ENCODE assay signal across 1 cellular context in the genomic region with DNA sequence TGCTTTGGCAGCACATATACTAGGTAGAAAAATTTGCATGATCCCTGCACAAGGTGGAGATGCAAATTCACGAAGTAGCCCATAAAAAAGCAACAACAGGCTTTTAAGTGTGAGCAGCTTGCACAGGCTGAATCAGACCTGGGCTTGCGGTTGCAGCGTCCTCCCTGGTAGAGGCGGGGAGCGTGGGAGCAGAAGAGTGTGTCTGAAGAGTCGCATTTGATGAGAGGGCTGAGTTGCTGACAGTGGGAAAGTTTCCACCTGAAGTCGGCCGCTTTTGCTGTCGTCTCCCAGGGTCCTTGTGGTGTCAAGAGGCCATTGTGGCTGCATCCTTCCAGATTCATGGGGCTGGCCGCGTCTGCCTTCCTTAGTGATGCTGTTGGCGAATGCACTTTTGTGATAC.
TF ChIP-seq lines count a peak whose summit lies in the region.

No MANE protein-coding gene starts in this region.

TF ChIP-seq in GM23338, 12 proteins besides CTCF, POLR2A, EP300 and RAD21 (continued from another document):
- TF ChIP-seq, protein P1, sequence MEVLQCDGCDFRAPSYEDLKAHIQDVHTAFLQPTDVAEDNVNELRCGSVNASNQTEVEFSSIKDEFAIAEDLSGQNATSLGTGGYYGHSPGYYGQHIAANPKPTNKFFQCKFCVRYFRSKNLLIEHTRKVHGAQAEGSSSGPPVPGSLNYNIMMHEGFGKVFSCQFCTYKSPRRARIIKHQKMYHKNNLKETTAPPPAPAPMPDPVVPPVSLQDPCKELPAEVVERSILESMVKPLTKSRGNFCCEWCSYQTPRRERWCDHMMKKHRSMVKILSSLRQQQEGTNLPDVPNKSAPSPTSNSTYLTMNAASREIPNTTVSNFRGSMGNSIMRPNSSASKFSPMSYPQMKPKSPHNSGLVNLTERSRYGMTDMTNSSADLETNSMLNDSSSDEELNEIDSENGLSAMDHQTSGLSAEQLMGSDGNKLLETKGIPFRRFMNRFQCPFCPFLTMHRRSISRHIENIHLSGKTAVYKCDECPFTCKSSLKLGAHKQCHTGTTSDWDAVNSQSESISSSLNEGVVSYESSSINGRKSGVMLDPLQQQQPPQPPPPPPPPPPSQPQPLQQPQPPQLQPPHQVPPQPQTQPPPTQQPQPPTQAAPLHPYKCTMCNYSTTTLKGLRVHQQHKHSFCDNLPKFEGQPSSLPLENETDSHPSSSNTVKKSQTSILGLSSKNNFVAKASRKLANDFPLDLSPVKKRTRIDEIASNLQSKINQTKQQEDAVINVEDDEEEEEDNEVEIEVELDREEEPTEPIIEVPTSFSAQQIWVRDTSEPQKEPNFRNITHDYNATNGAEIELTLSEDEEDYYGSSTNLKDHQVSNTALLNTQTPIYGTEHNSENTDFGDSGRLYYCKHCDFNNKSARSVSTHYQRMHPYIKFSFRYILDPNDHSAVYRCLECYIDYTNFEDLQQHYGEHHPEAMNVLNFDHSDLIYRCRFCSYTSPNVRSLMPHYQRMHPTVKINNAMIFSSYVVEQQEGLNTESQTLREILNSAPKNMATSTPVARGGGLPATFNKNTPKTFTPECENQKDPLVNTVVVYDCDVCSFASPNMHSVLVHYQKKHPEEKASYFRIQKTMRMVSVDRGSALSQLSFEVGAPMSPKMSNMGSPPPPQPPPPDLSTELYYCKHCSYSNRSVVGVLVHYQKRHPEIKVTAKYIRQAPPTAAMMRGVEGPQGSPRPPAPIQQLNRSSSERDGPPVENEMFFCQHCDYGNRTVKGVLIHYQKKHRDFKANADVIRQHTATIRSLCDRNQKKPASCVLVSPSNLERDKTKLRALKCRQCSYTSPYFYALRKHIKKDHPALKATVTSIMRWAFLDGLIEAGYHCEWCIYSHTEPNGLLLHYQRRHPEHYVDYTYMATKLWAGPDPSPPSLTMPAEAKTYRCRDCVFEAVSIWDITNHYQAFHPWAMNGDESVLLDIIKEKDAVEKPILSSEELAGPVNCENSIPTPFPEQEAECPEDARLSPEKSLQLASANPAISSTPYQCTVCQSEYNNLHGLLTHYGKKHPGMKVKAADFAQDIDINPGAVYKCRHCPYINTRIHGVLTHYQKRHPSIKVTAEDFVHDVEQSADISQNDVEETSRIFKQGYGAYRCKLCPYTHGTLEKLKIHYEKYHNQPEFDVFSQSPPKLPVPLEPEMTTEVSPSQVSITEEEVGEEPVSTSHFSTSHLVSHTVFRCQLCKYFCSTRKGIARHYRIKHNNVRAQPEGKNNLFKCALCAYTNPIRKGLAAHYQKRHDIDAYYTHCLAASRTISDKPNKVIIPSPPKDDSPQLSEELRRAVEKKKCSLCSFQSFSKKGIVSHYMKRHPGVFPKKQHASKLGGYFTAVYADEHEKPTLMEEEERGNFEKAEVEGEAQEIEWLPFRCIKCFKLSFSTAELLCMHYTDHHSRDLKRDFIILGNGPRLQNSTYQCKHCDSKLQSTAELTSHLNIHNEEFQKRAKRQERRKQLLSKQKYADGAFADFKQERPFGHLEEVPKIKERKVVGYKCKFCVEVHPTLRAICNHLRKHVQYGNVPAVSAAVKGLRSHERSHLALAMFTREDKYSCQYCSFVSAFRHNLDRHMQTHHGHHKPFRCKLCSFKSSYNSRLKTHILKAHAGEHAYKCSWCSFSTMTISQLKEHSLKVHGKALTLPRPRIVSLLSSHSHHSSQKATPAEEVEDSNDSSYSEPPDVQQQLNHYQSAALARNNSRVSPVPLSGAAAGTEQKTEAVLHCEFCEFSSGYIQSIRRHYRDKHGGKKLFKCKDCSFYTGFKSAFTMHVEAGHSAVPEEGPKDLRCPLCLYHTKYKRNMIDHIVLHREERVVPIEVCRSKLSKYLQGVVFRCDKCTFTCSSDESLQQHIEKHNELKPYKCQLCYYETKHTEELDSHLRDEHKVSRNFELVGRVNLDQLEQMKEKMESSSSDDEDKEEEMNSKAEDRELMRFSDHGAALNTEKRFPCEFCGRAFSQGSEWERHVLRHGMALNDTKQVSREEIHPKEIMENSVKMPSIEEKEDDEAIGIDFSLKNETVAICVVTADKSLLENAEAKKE (CRISPR knock-in tag; IDR thresholded peaks at IDR 0.05), result no peak
- TF ChIP-seq CREB1 (CRISPR knock-in tag; IDR thresholded peaks at IDR 0.05; ENCODE audit: low read depth), result no peak
